In genomic region chr1:153598309-153599172, GRCh38 we compare ENCODE assay signal across 9 cellular contexts. TPM values are rescaled to one million over a fixed set of nuclear protein-coding genes. Genes with fewer than 3 reads are reported as not detected.
A peak's percentile ranks its signal among the peaks of the same experiment; 100 is the strongest.
DNase-seq lines count a peak whose midpoint lies in the region; ATAC-seq, FAIRE-seq and TF ChIP-seq lines count a peak whose summit lies in the region.
"Had no signal": no experiment of that assay in that cellular context is flagged by ENCODE, and none has a peak within 500 bp of the region (broad histone marks: within the 10 kb centered on the region; RNA-seq: fewer than 3 reads in every experiment).

No MANE protein-coding gene starts in this region.

- no peak overlapping the region for H3K4me2 ChIP-seq in HCT116 (ENCODE audit: low read length)

- no peaks in the 10 kb centered on the region for H3K79me2 ChIP-seq in HCT116 (ENCODE audit: insufficient read depth, low read length)

- H3K27me3 ChIP-seq in HCT116 (ENCODE audit: insufficient read depth, low read length) (no peaks in the 10 kb centered on the region), WERI-Rb-1 (ENCODE audit: insufficient read depth, low read depth, severe bottlenecking) (no peaks in the 10 kb centered on the region)

- no peak for ATAC-seq in HCT116

- no peak for TF ChIP-seq RAD21 in HCT116 (IDR thresholded peaks at IDR 0.05; ENCODE audit: low read depth)

- intact Hi-C loops in HCT116 (cut with micrococcal nuclease), result no loop called here

- TF ChIP-seq POLR2A in HCT116 (IDR thresholded peaks at IDR 0.05; ENCODE audit: borderline replicate concordance, extremely low read depth, insufficient read depth, insufficient read length), result no peak

- FAIRE-seq in urothelium cell line (lab: Jason Lieb, UNC), result no peak
- FAIRE-seq: islet of Langerhans had no signal

- H3K27ac ChIP-seq in HCT116 (ENCODE audit: low read depth, low read length) (no peak overlapping the region; the same call in 1 of the 2 replicates), WERI-Rb-1 (peak overlapping the region; percentile 28)

- H3K9me2 ChIP-seq in HCT116 (ENCODE audit: insufficient read depth), result no peaks in the 10 kb centered on the region

- BruUV-seq in HCT116 (replicated peaks; lab: Mats Ljungman, UMichigan), result no TSS peak

- peaks cover 8 to 22% of the 10 kb centered on the region in 2 experiments for H3K4me1 ChIP-seq in HCT116 (ENCODE audit: control insufficient read depth in 1 of 2, insufficient read depth in 2 of 2, low read length in 2 of 2)

- H3K4me3 ChIP-seq in HCT116 (replicated peaks in 1 of 2; ENCODE audit: low read depth in 1 of 2, low read length in 2 of 2), result no peak overlapping the region
- H3K4me3 ChIP-seq in WERI-Rb-1 (ENCODE audit: low read depth, low read length), result no peak overlapping the region

- RAD21 ChIA-PET in HCT116 (lab: Charles Lee; ENCODE audit: low non-redundant PET in 1 of 2, low total read pairs in 2 of 2, uncharacterized antibody in 2 of 2, unreplicated experiment in 2 of 2), result no interaction called here

- H3K36me3 ChIP-seq in HCT116 (ENCODE audit: control insufficient read depth in 1 of 2, insufficient read depth in 2 of 2, low read length in 2 of 2) (no peaks in the 10 kb centered on the region), WERI-Rb-1 (no peaks in the 10 kb centered on the region)

- H4K20me1 ChIP-seq in HCT116 (ENCODE audit: insufficient read depth), result no peaks in the 10 kb centered on the region

- H3K9me3 ChIP-seq in HCT116 (ENCODE audit: control insufficient read depth in 1 of 2, insufficient read depth in 1 of 2, low read depth in 1 of 2, low read length in 2 of 2) (no peaks in the 10 kb centered on the region), WERI-Rb-1 (ENCODE audit: severe bottlenecking) (no peaks in the 10 kb centered on the region)

- no peak for TF ChIP-seq CTCF in HCT116 (IDR thresholded peaks at IDR 0.05 in 2 of 3, conservative IDR thresholded peaks at IDR 0.05 in 1 of 3; ENCODE audit: borderline replicate concordance in 1 of 3, insufficient read depth in 1 of 3, low read depth in 2 of 3, low read length in 2 of 3)
- no peak for TF ChIP-seq CTCF in WERI-Rb-1 (IDR thresholded peaks at IDR 0.05; ENCODE audit: low read depth, low read length)

- DNase-seq in stimulated activated CD4-positive, alpha-beta T cell treated with anti-CD3 and anti-CD28 coated beads, Interleukin-1b, Interleukin-23, amount 100 ng/mL, for 48 hours, result peak; percentile 16
- no peak for DNase-seq in stimulated activated CD4-positive, alpha-beta T cell treated with anti-CD3 and anti-CD28 coated beads, Interleukin-2, amount 100 ng/mL, for 24 hours
- no peak for DNase-seq in HCT116 (ENCODE audit: low read depth, low spot score)
- DNase-seq in M059J (ENCODE audit: low read depth), result peak; percentile 77
- peak; percentile 76 for DNase-seq in WERI-Rb-1
- peak; percentile 66 for DNase-seq in iris pigment epithelial cell (ENCODE audit: low read depth)
- DNase-seq in urothelium cell line (ENCODE audit: low spot score), result no peak
- DNase-seq in cerebellum (ENCODE audit: low spot score), result no peak

- POLR2A ChIA-PET in HCT116 (lab: Charles Lee), result interaction anchor here (0.8 to 1.4 kb wide), 4 partner anchors 10 to 66 kb away, joined by 3 to 5 read pairs (median 4); no protein-coding TSS in a partner anchor

- H3K9ac ChIP-seq in HCT116 (ENCODE audit: low read length), result no peak overlapping the region

- no peak overlapping the region for H2AFZ ChIP-seq in HCT116 (ENCODE audit: low read depth, low read length, poor library complexity, severe bottlenecking)

- CTCF ChIA-PET in HCT116 (lab: Charles Lee), result no interaction called here

TF ChIP-seq in HCT116, 20 proteins besides CTCF, POLR2A, EP300 and RAD21:
- peak; percentile 37; the same call in 1 of the 2 replicates for TF ChIP-seq POLR2AphosphoS5 (IDR thresholded peaks at IDR 0.05; ENCODE audit: low read depth, low read length)
- TF ChIP-seq TCF7L2 (IDR thresholded peaks at IDR 0.05; ENCODE audit: borderline replicate concordance, extremely low read depth, insufficient read depth, insufficient read length), result no peak

RNA-seq across cellular contexts. Expression of gene S100A16, which starts 14.4 kb away (rescaled TPM):
- total RNA-seq in HCT116 (2021; ENCODE audit: unreplicated experiment) (196 TPM), cerebellum (18.1 TPM)
- 357 and 371 TPM in 2 replicates for polyA plus RNA-seq in HCT116 (2012)
- total RNA-seq in M059J (2014; rRNA removed; shearing (Covaris generic)), result 138 and 163 TPM in 2 replicates

RNA-seq across cellular contexts. Expression of gene S100A14, which starts 17.6 kb away (rescaled TPM):
- total RNA-seq in HCT116 (2021; ENCODE audit: unreplicated experiment) (252 TPM), cerebellum (not detected)
- 369 and 385 TPM in 2 replicates for polyA plus RNA-seq in HCT116 (2012)
- not detected in 2 replicates for total RNA-seq in M059J (2014; rRNA removed; shearing (Covaris generic))

RNA-seq across cellular contexts. Expression of gene S100A13, which starts 28.8 kb away (rescaled TPM):
- total RNA-seq in HCT116 (2021; ENCODE audit: unreplicated experiment) (143 TPM), cerebellum (5.0 TPM)
- polyA plus RNA-seq in HCT116 (2012), result 203 and 216 TPM in 2 replicates
- 206 and 207 TPM in 2 replicates for total RNA-seq in M059J (2014; rRNA removed; shearing (Covaris generic))

RNA-seq across cellular contexts. Expression of gene S100A1, which starts 29.7 kb away (rescaled TPM):
- total RNA-seq in HCT116 (2021; ENCODE audit: unreplicated experiment), result 0.30 TPM
- 1.8 and 2.1 TPM in 2 replicates for polyA plus RNA-seq in HCT116 (2012)
- total RNA-seq in M059J (2014; rRNA removed; shearing (Covaris generic)), result 0.42 TPM in 1 of 2 replicates, not detected in the other
- 1.5 TPM for total RNA-seq in cerebellum

RNA-seq across cellular contexts. Expression of gene S100A2, which starts 32.9 kb away (rescaled TPM):
- total RNA-seq in HCT116 (2021; ENCODE audit: unreplicated experiment) (24.8 TPM), cerebellum (not detected)
- polyA plus RNA-seq in HCT116 (2012), result 62.5 and 80.9 TPM in 2 replicates
- 14.4 and 19.6 TPM in 2 replicates for total RNA-seq in M059J (2014; rRNA removed; shearing (Covaris generic))

Comparison
In these comparisons a context has a peak if more than half of its experiments do, and no peak if none do; other contexts are left out.
1. DNase-seq: peak in stimulated activated CD4-positive, alpha-beta T cell treated with anti-CD3 and anti-CD28 coated beads, Interleukin-1b, Interleukin-23, amount 100 ng/mL, for 48 hours (single experiment), M059J (single experiment), WERI-Rb-1 (single experiment) and iris pigment epithelial cell (single experiment); none in stimulated activated CD4-positive, alpha-beta T cell treated with anti-CD3 and anti-CD28 coated beads, Interleukin-2, amount 100 ng/mL, for 24 hours (0 of 2), HCT116 (single experiment), urothelium cell line (single experiment) and cerebellum (single experiment).
2. RNA of gene S100A14, which starts 17.6 kb away (total RNA-seq): 252 TPM in HCT116 (single experiment); not detected in cerebellum (single experiment) and not detected in M059J; every median in the first group is over 100 times any median in the second.
3. RNA of gene S100A13, which starts 28.8 kb away (total RNA-seq): 206 to 207 TPM in M059J and 143 TPM in HCT116 (single experiment); 5.0 TPM in cerebellum (single experiment); every median in the first group is over 10 times any median in the second.